In genomic region chr14:106802413-106803364, GRCh38 we compare ENCODE assay signal across 13 cellular contexts.
DNase-seq lines count a peak whose midpoint lies in the region; ATAC-seq and TF ChIP-seq lines count a peak whose summit lies in the region.
"Had no signal": no experiment of that assay in that cellular context is flagged by ENCODE, and none has a peak within 500 bp of the region (broad histone marks: within the 10 kb centered on the region; RNA-seq: fewer than 3 reads in every experiment).

No MANE protein-coding gene starts in this region.

- TF ChIP-seq CTCF in LNCaP clone FGC (IDR thresholded peaks at IDR 0.05; ENCODE audit: control insufficient read depth, extremely low read depth, insufficient read depth) (peak; percentile 65), transverse colon (IDR thresholded peaks at IDR 0.05) (peak in 4 of 5 experiments; percentile 13 to 30 (median 22))

- DNase-seq in stimulated activated CD4-positive, alpha-beta T cell treated with anti-CD3 and anti-CD28 coated beads, Interleukin-15, amount 100 ng/mL, for 24 hours = peak; percentile 21
- no peak for DNase-seq in stimulated activated CD4-positive, alpha-beta T cell treated with anti-CD3 and anti-CD28 coated beads, Interleukin-12 subunit alpha, Interleukin-12 subunit beta, amount 100 ng/mL, for 4 hours
- no peak for DNase-seq in LNCaP clone FGC (ENCODE audit: low read depth)
- DNase-seq in transverse colon = peak; percentile 52
- DNase-seq in activated CD4-positive, CD25-positive, alpha-beta regulatory T cell treated with anti-CD3 and anti-CD28 coated beads, Interleukin-2, amount 50 U/mL, for 72 hours = no peak
- DNase-seq: activated CD4-positive, CD25-positive, alpha-beta regulatory T cell; mesenchymal stem cell; NCI-H2171 treated with DMSO at 0.1 percent for 48 hours had no signal

- in situ Hi-C loops in transverse colon (cut with MboI; ENCODE audit: low pct_ligation_motif_present in 1 of 4, low pct_unique_long_range_greater_than_20kb in 1 of 4, low sequenced_read_pairs in 3 of 4) = no loop called here

- H3K36me3 ChIP-seq in transverse colon = no peaks in the 10 kb centered on the region
- H3K36me3 ChIP-seq: SJSA1 had no signal

- TF ChIP-seq EP300 in transverse colon (IDR thresholded peaks at IDR 0.05; ENCODE audit: low read depth) = no peak

- TF ChIP-seq POLR2A in transverse colon (IDR thresholded peaks at IDR 0.05) = no peak

- ATAC-seq in SK-N-SH treated with all-trans-retinoic acid at 6 μM for 48 hours (peak; percentile 62), GM21381 (IDR thresholded peaks at IDR 0.05; ENCODE audit: unreplicated experiment) (no peak), GM19467 (IDR thresholded peaks at IDR 0.05; ENCODE audit: unreplicated experiment) (no peak)

- WGBS in transverse colon (ENCODE audit: low coverage in 1 of 2), 2 donors = 59 to 64% methylated on average over 11 to 26 of the region's 26 CpGs

- no peaks in the 10 kb centered on the region for H3K4me1 ChIP-seq in transverse colon
- H3K4me1 ChIP-seq: parathyroid adenoma, SJSA1 had no signal

- H3K4me3 ChIP-seq in LNCaP clone FGC (ENCODE audit: low read depth, low read length) (peak overlapping the region; percentile 31; the same call in 1 of the 2 replicates), transverse colon (no peak overlapping the region)
- H3K4me3 ChIP-seq: SJSA1 had no signal

- H3K27me3 ChIP-seq in transverse colon = peaks cover 11% of the 10 kb centered on the region
- H3K27me3 ChIP-seq: SJSA1 had no signal

- no peaks in the 10 kb centered on the region for H3K9me3 ChIP-seq in transverse colon
- H3K9me3 ChIP-seq: SJSA1 had no signal

- H3K27ac ChIP-seq in transverse colon = no peak overlapping the region
- H3K27ac ChIP-seq: parathyroid adenoma, SJSA1 had no signal

- intact Hi-C loops in transverse colon (cut with DNase I; ENCODE audit: low total_unique reads) = no loop called here

TF ChIP-seq in SK-N-SH treated with all-trans-retinoic acid at 6 μM for 48 hours, 23 proteins besides CTCF, POLR2A, EP300 and RAD21:
- TF ChIP-seq SNAI2 (CRISPR knock-in tag; IDR thresholded peaks at IDR 0.05) (no peak), ZC3H10 (CRISPR knock-in tag; IDR thresholded peaks at IDR 0.05) (no peak), ZFP3 (CRISPR knock-in tag; IDR thresholded peaks at IDR 0.05) (no peak), CSRNP3 (CRISPR knock-in tag; IDR thresholded peaks at IDR 0.05) (no peak), ZNF8 (CRISPR knock-in tag; IDR thresholded peaks at IDR 0.05) (no peak), ESRRG (CRISPR knock-in tag; IDR thresholded peaks at IDR 0.05) (no peak), TOX (CRISPR knock-in tag; IDR thresholded peaks at IDR 0.05; ENCODE audit: borderline replicate concordance) (no peak), PPARA (CRISPR knock-in tag; IDR thresholded peaks at IDR 0.05; ENCODE audit: borderline replicate concordance) (no peak), RARB (CRISPR knock-in tag; IDR thresholded peaks at IDR 0.05) (no peak), ZNF70 (CRISPR knock-in tag; IDR thresholded peaks at IDR 0.05) (no peak), GLIS3 (CRISPR knock-in tag; IDR thresholded peaks at IDR 0.05) (no peak), CSDC2 (CRISPR knock-in tag; IDR thresholded peaks at IDR 0.05) (no peak), ARNTL (CRISPR knock-in tag; IDR thresholded peaks at IDR 0.05; ENCODE audit: borderline replicate concordance, low read depth) (no peak), POU6F1 (CRISPR knock-in tag; IDR thresholded peaks at IDR 0.05; ENCODE audit: borderline replicate concordance, low read depth) (no peak), TCF4 (CRISPR knock-in tag; IDR thresholded peaks at IDR 0.05; ENCODE audit: borderline replicate concordance) (no peak), ISL1 (CRISPR knock-in tag; IDR thresholded peaks at IDR 0.05) (no peak), OSR1 (CRISPR knock-in tag; IDR thresholded peaks at IDR 0.05) (no peak)
- TF ChIP-seq, protein P1, sequence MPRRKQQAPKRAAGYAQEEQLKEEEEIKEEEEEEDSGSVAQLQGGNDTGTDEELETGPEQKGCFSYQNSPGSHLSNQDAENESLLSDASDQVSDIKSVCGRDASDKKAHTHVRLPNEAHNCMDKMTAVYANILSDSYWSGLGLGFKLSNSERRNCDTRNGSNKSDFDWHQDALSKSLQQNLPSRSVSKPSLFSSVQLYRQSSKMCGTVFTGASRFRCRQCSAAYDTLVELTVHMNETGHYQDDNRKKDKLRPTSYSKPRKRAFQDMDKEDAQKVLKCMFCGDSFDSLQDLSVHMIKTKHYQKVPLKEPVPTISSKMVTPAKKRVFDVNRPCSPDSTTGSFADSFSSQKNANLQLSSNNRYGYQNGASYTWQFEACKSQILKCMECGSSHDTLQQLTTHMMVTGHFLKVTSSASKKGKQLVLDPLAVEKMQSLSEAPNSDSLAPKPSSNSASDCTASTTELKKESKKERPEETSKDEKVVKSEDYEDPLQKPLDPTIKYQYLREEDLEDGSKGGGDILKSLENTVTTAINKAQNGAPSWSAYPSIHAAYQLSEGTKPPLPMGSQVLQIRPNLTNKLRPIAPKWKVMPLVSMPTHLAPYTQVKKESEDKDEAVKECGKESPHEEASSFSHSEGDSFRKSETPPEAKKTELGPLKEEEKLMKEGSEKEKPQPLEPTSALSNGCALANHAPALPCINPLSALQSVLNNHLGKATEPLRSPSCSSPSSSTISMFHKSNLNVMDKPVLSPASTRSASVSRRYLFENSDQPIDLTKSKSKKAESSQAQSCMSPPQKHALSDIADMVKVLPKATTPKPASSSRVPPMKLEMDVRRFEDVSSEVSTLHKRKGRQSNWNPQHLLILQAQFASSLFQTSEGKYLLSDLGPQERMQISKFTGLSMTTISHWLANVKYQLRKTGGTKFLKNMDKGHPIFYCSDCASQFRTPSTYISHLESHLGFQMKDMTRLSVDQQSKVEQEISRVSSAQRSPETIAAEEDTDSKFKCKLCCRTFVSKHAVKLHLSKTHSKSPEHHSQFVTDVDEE (CRISPR knock-in tag; IDR thresholded peaks at IDR 0.05) = no peak
- TF ChIP-seq, protein P2, sequence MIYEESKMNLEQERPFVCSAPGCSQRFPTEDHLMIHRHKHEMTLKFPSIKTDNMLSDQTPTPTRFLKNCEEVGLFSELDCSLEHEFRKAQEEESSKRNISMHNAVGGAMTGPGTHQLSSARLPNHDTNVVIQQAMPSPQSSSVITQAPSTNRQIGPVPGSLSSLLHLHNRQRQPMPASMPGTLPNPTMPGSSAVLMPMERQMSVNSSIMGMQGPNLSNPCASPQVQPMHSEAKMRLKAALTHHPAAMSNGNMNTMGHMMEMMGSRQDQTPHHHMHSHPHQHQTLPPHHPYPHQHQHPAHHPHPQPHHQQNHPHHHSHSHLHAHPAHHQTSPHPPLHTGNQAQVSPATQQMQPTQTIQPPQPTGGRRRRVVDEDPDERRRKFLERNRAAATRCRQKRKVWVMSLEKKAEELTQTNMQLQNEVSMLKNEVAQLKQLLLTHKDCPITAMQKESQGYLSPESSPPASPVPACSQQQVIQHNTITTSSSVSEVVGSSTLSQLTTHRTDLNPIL (CRISPR knock-in tag; IDR thresholded peaks at IDR 0.05; ENCODE audit: low read depth) = no peak
- TF ChIP-seq, protein P3, sequence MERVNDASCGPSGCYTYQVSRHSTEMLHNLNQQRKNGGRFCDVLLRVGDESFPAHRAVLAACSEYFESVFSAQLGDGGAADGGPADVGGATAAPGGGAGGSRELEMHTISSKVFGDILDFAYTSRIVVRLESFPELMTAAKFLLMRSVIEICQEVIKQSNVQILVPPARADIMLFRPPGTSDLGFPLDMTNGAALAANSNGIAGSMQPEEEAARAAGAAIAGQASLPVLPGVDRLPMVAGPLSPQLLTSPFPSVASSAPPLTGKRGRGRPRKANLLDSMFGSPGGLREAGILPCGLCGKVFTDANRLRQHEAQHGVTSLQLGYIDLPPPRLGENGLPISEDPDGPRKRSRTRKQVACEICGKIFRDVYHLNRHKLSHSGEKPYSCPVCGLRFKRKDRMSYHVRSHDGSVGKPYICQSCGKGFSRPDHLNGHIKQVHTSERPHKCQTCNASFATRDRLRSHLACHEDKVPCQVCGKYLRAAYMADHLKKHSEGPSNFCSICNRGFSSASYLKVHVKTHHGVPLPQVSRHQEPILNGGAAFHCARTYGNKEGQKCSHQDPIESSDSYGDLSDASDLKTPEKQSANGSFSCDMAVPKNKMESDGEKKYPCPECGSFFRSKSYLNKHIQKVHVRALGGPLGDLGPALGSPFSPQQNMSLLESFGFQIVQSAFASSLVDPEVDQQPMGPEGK (CRISPR knock-in tag; IDR thresholded peaks at IDR 0.05; ENCODE audit: borderline replicate concordance) = no peak
TF ChIP-seq in SK-N-SH treated with all-trans-retinoic acid at 6 μM for 48 hours: peak in this region for 0.

Comparison
In these comparisons a context has a peak if more than half of its experiments do, and no peak if none do; other contexts are left out.
1. DNase-seq: peak in stimulated activated CD4-positive, alpha-beta T cell treated with anti-CD3 and anti-CD28 coated beads, Interleukin-15, amount 100 ng/mL, for 24 hours (single experiment) and transverse colon (single experiment); none in stimulated activated CD4-positive, alpha-beta T cell treated with anti-CD3 and anti-CD28 coated beads, Interleukin-12 subunit alpha, Interleukin-12 subunit beta, amount 100 ng/mL, for 4 hours (single experiment), LNCaP clone FGC (single experiment) and activated CD4-positive, CD25-positive, alpha-beta regulatory T cell treated with anti-CD3 and anti-CD28 coated beads, Interleukin-2, amount 50 U/mL, for 72 hours (single experiment).